11 cellular contexts compared by ENCODE assay signal in the genomic region with DNA sequence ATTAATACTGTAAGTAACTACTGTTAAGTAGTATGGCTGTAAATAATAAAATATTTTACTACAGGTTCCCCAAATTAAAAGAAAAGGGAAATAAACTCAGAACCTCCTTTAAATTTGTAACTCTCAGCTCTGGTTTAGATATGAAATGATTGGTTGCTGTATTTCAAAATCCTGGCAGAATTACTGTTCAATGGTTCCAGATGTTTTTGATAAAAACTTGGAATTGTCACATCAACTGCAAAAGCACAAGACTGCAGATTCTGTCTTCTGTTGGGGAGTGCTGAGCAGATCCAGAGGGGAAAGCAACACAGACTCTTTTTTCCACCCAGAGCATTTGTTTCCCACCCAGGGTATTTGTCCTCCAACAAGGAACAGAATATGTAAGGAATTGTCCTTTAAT.
DNase-seq lines count a peak whose midpoint lies in the region; ATAC-seq and TF ChIP-seq lines count a peak whose summit lies in the region.
"Had no signal": no experiment of that assay in that cellular context is flagged by ENCODE, and none has a peak within 500 bp of the region (broad histone marks: within the 10 kb centered on the region; RNA-seq: fewer than 3 reads in every experiment).

No MANE protein-coding gene starts in this region.

- peaks cover 14% of the 10 kb centered on the region for H3K4me1 Mint-ChIP-seq in stimulated activated naive CD8-positive, alpha-beta T cell treated with anti-CD3 and anti-CD28 coated beads, Interleukin-15, Interleukin-2, amounts not matched to agents 100 ng/mL and 50 ng/mL, for 24 hours (ENCODE audit: low read depth)
- H3K4me1 Mint-ChIP-seq in stimulated activated naive CD8-positive, alpha-beta T cell treated with anti-CD3 and anti-CD28 coated beads, Interleukin-15, amount 100 ng/mL, for 72 hours: peaks cover 18% of the 10 kb centered on the region

- peak overlapping the region; percentile 26 for H3K27ac Mint-ChIP-seq in stimulated activated naive CD8-positive, alpha-beta T cell treated with anti-CD3 and anti-CD28 coated beads, Interleukin-15, Interleukin-2, amounts not matched to agents 100 ng/mL and 50 ng/mL, for 24 hours
- no peak overlapping the region for H3K27ac Mint-ChIP-seq in stimulated activated naive CD8-positive, alpha-beta T cell treated with anti-CD3 and anti-CD28 coated beads, Interleukin-15, amount 100 ng/mL, for 72 hours

- H3K4me3 Mint-ChIP-seq in stimulated activated naive CD8-positive, alpha-beta T cell treated with anti-CD3 and anti-CD28 coated beads, Interleukin-15, Interleukin-2, amounts not matched to agents 100 ng/mL and 50 ng/mL, for 24 hours: no peak overlapping the region
- no peak overlapping the region for H3K4me3 Mint-ChIP-seq in stimulated activated naive CD8-positive, alpha-beta T cell treated with anti-CD3 and anti-CD28 coated beads, Interleukin-15, amount 100 ng/mL, for 72 hours

- no peaks in the 10 kb centered on the region for H3K27me3 ChIP-seq in neutrophil

- peaks cover 27% of the 10 kb centered on the region for H3K36me3 ChIP-seq in neutrophil

- no peak for TF ChIP-seq CTCF in neutrophil (IDR thresholded peaks at IDR 0.05)

- H3K9me3 ChIP-seq in neutrophil: no peaks in the 10 kb centered on the region

- no peaks in the 10 kb centered on the region for H3K9me3 Mint-ChIP-seq in stimulated activated naive CD8-positive, alpha-beta T cell treated with anti-CD3 and anti-CD28 coated beads, Interleukin-15, Interleukin-2, amounts not matched to agents 100 ng/mL and 50 ng/mL, for 24 hours
- no peaks in the 10 kb centered on the region for H3K9me3 Mint-ChIP-seq in stimulated activated naive CD8-positive, alpha-beta T cell treated with anti-CD3 and anti-CD28 coated beads, Interleukin-15, amount 100 ng/mL, for 72 hours

- DNase-seq in stimulated activated naive CD8-positive, alpha-beta T cell treated with anti-CD3 and anti-CD28 coated beads, Interleukin-15, amount 100 ng/mL, for 72 hours: no peak
- DNase-seq in fibroblast of gingiva (ENCODE audit: low read depth): peak; percentile 81
- no peak for DNase-seq in DMS79 treated with DMSO at 0.1 percent for 48 hours (lab: John Stamatoyannopoulos, UW)
- DNase-seq in activated CD4-positive, CD25-positive, alpha-beta regulatory T cell treated with anti-CD3 and anti-CD28 coated beads, Interleukin-2, amount 50 U/mL, for 72 hours: no peak
- DNase-seq in NCI-H2227 treated with DMSO at 0.1 percent for 48 hours (lab: John Stamatoyannopoulos, UW): no peak
- DNase-seq: effector memory CD4-positive, alpha-beta T cell; KG1; NCI-H2081 treated with DMSO at 0.1 percent for 48 hours had no signal

- peak overlapping the region; percentile 1 for H3K27ac ChIP-seq in neutrophil

- ATAC-seq in stimulated activated naive CD8-positive, alpha-beta T cell treated with anti-CD3 and anti-CD28 coated beads, Interleukin-15, amount 100 ng/mL, for 72 hours: no peak
- ATAC-seq in HG02610 (IDR thresholded peaks at IDR 0.05; ENCODE audit: unreplicated experiment): no peak

- H3K4me3 ChIP-seq in neutrophil (ENCODE audit: low read depth in 1 of 2, low read length in 1 of 2): no peak overlapping the region

- H3K4me1 ChIP-seq in neutrophil (ENCODE audit: control insufficient read depth in 1 of 2, insufficient read depth in 1 of 2, low read depth in 1 of 2, low read length in 1 of 2): peaks cover 11 to 23% of the 10 kb centered on the region in 2 experiments

- no peaks in the 10 kb centered on the region for H3K27me3 Mint-ChIP-seq in stimulated activated naive CD8-positive, alpha-beta T cell treated with anti-CD3 and anti-CD28 coated beads, Interleukin-15, Interleukin-2, amounts not matched to agents 100 ng/mL and 50 ng/mL, for 24 hours
- no peaks in the 10 kb centered on the region for H3K27me3 Mint-ChIP-seq in stimulated activated naive CD8-positive, alpha-beta T cell treated with anti-CD3 and anti-CD28 coated beads, Interleukin-15, amount 100 ng/mL, for 72 hours

- H3K36me3 Mint-ChIP-seq in stimulated activated naive CD8-positive, alpha-beta T cell treated with anti-CD3 and anti-CD28 coated beads, Interleukin-15, Interleukin-2, amounts not matched to agents 100 ng/mL and 50 ng/mL, for 24 hours (ENCODE audit: low read depth): peaks cover 13% of the 10 kb centered on the region
